ENCODE assay signal across 28 cellular contexts in genomic region chr5:169085656-169086055, GRCh38.
"Had no signal": no experiment of that assay in that cellular context is flagged by ENCODE, and none has a peak within 500 bp of the region (broad histone marks: within the 10 kb centered on the region; RNA-seq: fewer than 3 reads in every experiment).

No MANE protein-coding gene starts in this region.

- ATAC-seq: gastrocnemius medialis; stimulated activated naive B cell treated with anti-CD40 and anti-IgM and Interleukin-4, amounts not matched to agents 10 μg/mL and 1 μg/mL and 100 μg/mL, for 72 hours; WTC11 had no signal

- H3K4me1 ChIP-seq: ascending aorta, gastrocnemius medialis, left ventricle myocardium inferior, stomach, upper lobe of left lung, vagina had no signal

- H3K27ac ChIP-seq: ascending aorta, brain microvascular endothelial cell, esophagus squamous epithelium, gastrocnemius medialis, left ventricle myocardium inferior, right atrium auricular region, stomach, thyroid gland, upper lobe of left lung, vagina had no signal

- DNase-seq: activated CD4-positive, alpha-beta memory T cell treated with anti-CD3 and anti-CD28 coated beads, Interleukin-2, amount 10 ng/mL, durations not matched to agents 7 days and 5 days; activated CD4-positive, alpha-beta T cell treated with anti-CD3 and anti-CD28 coated beads for 1 hour; activated CD4-positive, alpha-beta T cell treated with anti-CD3 and anti-CD28 coated beads, Interleukin-2, amount 10 ng/mL, durations not matched to agents 7 days and 5 days; activated CD8-positive, alpha-beta memory T cell treated with anti-CD3 and anti-CD28 coated beads, Interleukin-2, amount 50 U/mL, for 48 hours; activated gamma-delta T cell; activated naive CD4-positive, alpha-beta T cell treated with anti-CD3 and anti-CD28 coated beads, Interleukin-2, amount 10 ng/mL, durations not matched to agents 7 days and 5 days; activated naive CD8-positive, alpha-beta T cell treated with anti-CD3 and anti-CD28 coated beads, Interleukin-2, amount 10 ng/mL, durations not matched to agents 7 days and 5 days; activated T-cell treated with anti-CD3 and anti-CD28 coated beads, Interleukin-2, amount 50 U/mL, for 24 hours; brain microvascular endothelial cell; caudate nucleus; endodermal cell; esophagus squamous epithelium; gastrocnemius medialis; glutamatergic neuron; islet precursor cell; left ventricle myocardium inferior; stimulated activated CD4-positive, alpha-beta T cell treated with anti-CD3 and anti-CD28 coated beads, Interleukin-15, amount 100 ng/mL, for 24 hours; stimulated activated CD4-positive, alpha-beta T cell treated with anti-CD3 and anti-CD28 coated beads, Interleukin-2, amount 100 ng/mL, for 24 hours; stimulated activated naive B cell treated with anti-CD40 and anti-IgM and Interleukin-4, amounts not matched to agents 10 μg/mL and 1 μg/mL and 100 μg/mL, for 72 hours; stomach; T-helper 2 cell; thyroid gland; upper lobe of left lung had no signal

- H3K27me3 ChIP-seq: ascending aorta, brain microvascular endothelial cell, esophagus squamous epithelium, gastrocnemius medialis, right atrium auricular region, stomach, thyroid gland, upper lobe of left lung, vagina had no signal

- H3K4me3 ChIP-seq: ascending aorta, esophagus squamous epithelium, gastrocnemius medialis, left ventricle myocardium inferior, lung, right atrium auricular region, stomach, thyroid gland, upper lobe of left lung, vagina had no signal

- H3K36me3 ChIP-seq: ascending aorta, brain microvascular endothelial cell, esophagus squamous epithelium, gastrocnemius medialis, left ventricle myocardium inferior, right atrium auricular region, stomach, thyroid gland, upper lobe of left lung, vagina had no signal

- H3K9me3 ChIP-seq: ascending aorta, gastrocnemius medialis, thyroid gland, vagina had no signal
